16 cellular contexts compared by ENCODE assay signal in genomic region chr10:3100093-3100792, GRCh38.
"Had no signal": no experiment of that assay in that cellular context is flagged by ENCODE, and none has a peak within 500 bp of the region (broad histone marks: within the 10 kb centered on the region; RNA-seq: fewer than 3 reads in every experiment).

No MANE protein-coding gene starts in this region.

- H3K4me3 ChIP-seq: psoas muscle, right lobe of liver, SK-N-MC, spleen, upper lobe of left lung had no signal

- H3K4me1 ChIP-seq: psoas muscle had no signal

- H3K27me3 ChIP-seq: right lobe of liver, spleen, upper lobe of left lung had no signal

- H3K9me3 ChIP-seq: psoas muscle, right lobe of liver, spleen, upper lobe of left lung had no signal

- H3K27ac Mint-ChIP-seq: natural killer cell; stimulated activated naive B cell treated with anti-CD40 and anti-IgM and Interleukin-4, amounts not matched to agents 10 μg/mL and 1 μg/mL and 100 μg/mL, for 72 hours had no signal

- ATAC-seq: natural killer cell; psoas muscle; right lobe of liver; stimulated activated naive B cell treated with anti-CD40 and anti-IgM and Interleukin-4, amounts not matched to agents 10 μg/mL and 1 μg/mL and 100 μg/mL, for 72 hours had no signal

- H3K9me3 Mint-ChIP-seq: activated naive CD4-positive, alpha-beta T cell treated with anti-CD3 and anti-CD28 coated beads, Interleukin-2, amount 50 U/mL, for 24 hours; natural killer cell; stimulated activated naive B cell treated with anti-CD40 and anti-IgM and Interleukin-4, amounts not matched to agents 10 μg/mL and 1 μg/mL and 100 μg/mL, for 72 hours had no signal

- H3K36me3 Mint-ChIP-seq: natural killer cell had no signal

- H3K27ac ChIP-seq: psoas muscle, right lobe of liver, SK-N-MC, spleen had no signal

- H3K27me3 Mint-ChIP-seq: activated naive CD4-positive, alpha-beta T cell treated with anti-CD3 and anti-CD28 coated beads, Interleukin-2, amount 50 U/mL, for 24 hours; stimulated activated naive B cell treated with anti-CD40 and anti-IgM and Interleukin-4, amounts not matched to agents 10 μg/mL and 1 μg/mL and 100 μg/mL, for 72 hours had no signal

- DNase-seq: activated CD4-positive, alpha-beta T cell treated with anti-CD3 and anti-CD28 coated beads for 48 hours; activated effector memory CD4-positive, alpha-beta T cell treated with Interleukin-2 at 50 U/mL for 16 hours; amniotic stem cell; dermis blood vessel endothelial cell; foreskin melanocyte; natural killer cell; psoas muscle; right lobe of liver; spleen; stimulated activated CD4-positive, alpha-beta T cell treated with anti-CD3 and anti-CD28 coated beads, Interleukin-1b, Interleukin-23, amount 100 ng/mL, for 48 hours; stimulated activated naive B cell treated with anti-CD40 and anti-IgM and Interleukin-4, amounts not matched to agents 10 μg/mL and 1 μg/mL and 100 μg/mL, for 72 hours; T-helper 1 cell; upper lobe of left lung had no signal

- H3K36me3 ChIP-seq: right lobe of liver had no signal

- H3K4me3 Mint-ChIP-seq: activated naive CD4-positive, alpha-beta T cell treated with anti-CD3 and anti-CD28 coated beads, Interleukin-2, amount 50 U/mL, for 24 hours; brain; natural killer cell; stimulated activated naive B cell treated with anti-CD40 and anti-IgM and Interleukin-4, amounts not matched to agents 10 μg/mL and 1 μg/mL and 100 μg/mL, for 72 hours had no signal
